ENCODE assay signal across 2 cellular contexts in genomic region chr3:37956353-37957184, GRCh38.
TF ChIP-seq lines count a peak whose summit lies in the region.

No MANE protein-coding gene starts in this region.

TF ChIP-seq in liver, 16 proteins besides CTCF, POLR2A, EP300 and RAD21 (continued from another document):
- TF ChIP-seq, protein P1, sequence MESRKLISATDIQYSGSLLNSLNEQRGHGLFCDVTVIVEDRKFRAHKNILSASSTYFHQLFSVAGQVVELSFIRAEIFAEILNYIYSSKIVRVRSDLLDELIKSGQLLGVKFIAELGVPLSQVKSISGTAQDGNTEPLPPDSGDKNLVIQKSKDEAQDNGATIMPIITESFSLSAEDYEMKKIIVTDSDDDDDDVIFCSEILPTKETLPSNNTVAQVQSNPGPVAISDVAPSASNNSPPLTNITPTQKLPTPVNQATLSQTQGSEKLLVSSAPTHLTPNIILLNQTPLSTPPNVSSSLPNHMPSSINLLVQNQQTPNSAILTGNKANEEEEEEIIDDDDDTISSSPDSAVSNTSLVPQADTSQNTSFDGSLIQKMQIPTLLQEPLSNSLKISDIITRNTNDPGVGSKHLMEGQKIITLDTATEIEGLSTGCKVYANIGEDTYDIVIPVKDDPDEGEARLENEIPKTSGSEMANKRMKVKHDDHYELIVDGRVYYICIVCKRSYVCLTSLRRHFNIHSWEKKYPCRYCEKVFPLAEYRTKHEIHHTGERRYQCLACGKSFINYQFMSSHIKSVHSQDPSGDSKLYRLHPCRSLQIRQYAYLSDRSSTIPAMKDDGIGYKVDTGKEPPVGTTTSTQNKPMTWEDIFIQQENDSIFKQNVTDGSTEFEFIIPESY (IDR thresholded peaks at IDR 0.05): no peak
- TF ChIP-seq MAX (IDR thresholded peaks at IDR 0.05): peak; percentile 6
TF ChIP-seq in liver: peak in this region for 1.

TF ChIP-seq in HepG2, 621 proteins besides CTCF, POLR2A, EP300 and RAD21 (continued from another document):
- TF ChIP-seq PRDM15 (CRISPR knock-in tag; IDR thresholded peaks at IDR 0.05): no peak
- no peak for TF ChIP-seq ZFP36 (IDR thresholded peaks at IDR 0.05; ENCODE audit: borderline replicate concordance, low read depth, low read length, partially characterized antibody)
- no peak for TF ChIP-seq SALL1 (CRISPR knock-in tag; IDR thresholded peaks at IDR 0.05)
- TF ChIP-seq ARNT (IDR thresholded peaks at IDR 0.05): no peak
- TF ChIP-seq ZNF7 (CRISPR knock-in tag; IDR thresholded peaks at IDR 0.05): no peak
- no peak for TF ChIP-seq SIX1 (CRISPR knock-in tag; IDR thresholded peaks at IDR 0.05; ENCODE audit: borderline replicate concordance)
- no peak for TF ChIP-seq THYN1 (CRISPR knock-in tag; IDR thresholded peaks at IDR 0.05; ENCODE audit: borderline replicate concordance, low read depth)
- no peak for TF ChIP-seq STAG1 (CRISPR knock-in tag; IDR thresholded peaks at IDR 0.05)
- no peak for TF ChIP-seq AHR (CRISPR knock-in tag; IDR thresholded peaks at IDR 0.05)
- no peak for TF ChIP-seq ZNF501 (CRISPR knock-in tag; IDR thresholded peaks at IDR 0.05)
- no peak for TF ChIP-seq KLF9 (CRISPR knock-in tag; IDR thresholded peaks at IDR 0.05; ENCODE audit: low read depth)
- no peak for TF ChIP-seq AFF4 (CRISPR knock-in tag; IDR thresholded peaks at IDR 0.05)
- TF ChIP-seq ZNF556 (CRISPR knock-in tag; IDR thresholded peaks at IDR 0.05; ENCODE audit: borderline replicate concordance): no peak
- no peak for TF ChIP-seq AKNA (CRISPR knock-in tag; IDR thresholded peaks at IDR 0.05; ENCODE audit: borderline replicate concordance)
- TF ChIP-seq, protein P2, sequence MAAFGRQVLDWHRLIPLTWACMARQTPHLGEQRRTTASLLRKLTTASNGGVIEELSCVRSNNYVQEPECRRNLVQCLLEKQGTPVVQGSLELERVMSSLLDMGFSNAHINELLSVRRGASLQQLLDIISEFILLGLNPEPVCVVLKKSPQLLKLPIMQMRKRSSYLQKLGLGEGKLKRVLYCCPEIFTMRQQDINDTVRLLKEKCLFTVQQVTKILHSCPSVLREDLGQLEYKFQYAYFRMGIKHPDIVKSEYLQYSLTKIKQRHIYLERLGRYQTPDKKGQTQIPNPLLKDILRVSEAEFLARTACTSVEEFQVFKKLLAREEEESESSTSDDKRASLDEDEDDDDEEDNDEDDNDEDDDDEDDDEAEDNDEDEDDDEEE (CRISPR knock-in tag; IDR thresholded peaks at IDR 0.05): no peak
- no peak for TF ChIP-seq STAT5B (CRISPR knock-in tag; IDR thresholded peaks at IDR 0.05)
- no peak for TF ChIP-seq ZFYVE20 (CRISPR knock-in tag; IDR thresholded peaks at IDR 0.05; ENCODE audit: borderline replicate concordance, low read depth)
- no peak for TF ChIP-seq PBX3 (CRISPR knock-in tag; IDR thresholded peaks at IDR 0.05; ENCODE audit: borderline replicate concordance)
TF ChIP-seq in HepG2: peak in this region for 0.
